14 cellular contexts compared by ENCODE assay signal in genomic region chr1:169163059-169163458, GRCh38. TPM values are rescaled to one million over a fixed set of nuclear protein-coding genes. Genes with fewer than 3 reads are reported as not detected.
DNase-seq lines count a peak whose midpoint lies in the region; ATAC-seq and TF ChIP-seq lines count a peak whose summit lies in the region.
"Had no signal": no experiment of that assay in that cellular context is flagged by ENCODE, and none has a peak within 500 bp of the region (broad histone marks: within the 10 kb centered on the region; RNA-seq: fewer than 3 reads in every experiment).

No MANE protein-coding gene starts in this region.

- no peak overlapping the region for H3K27ac Mint-ChIP-seq in activated naive CD4-positive, alpha-beta T cell treated with anti-CD3 and anti-CD28 coated beads for 36 hours
- H3K27ac Mint-ChIP-seq in activated naive CD4-positive, alpha-beta T cell treated with anti-CD3 and anti-CD28 coated beads, Interleukin-2, amount 10 ng/mL, durations not matched to agents 7 days and 5 days, result no peak overlapping the region
- no peak overlapping the region for H3K27ac Mint-ChIP-seq in T-helper 2 cell treated with Interferon-gamma antibody and Interleukin-4, amounts not matched to agents 5 μg/mL and 100 μg/mL, for 36 hours
- H3K27ac Mint-ChIP-seq: stimulated activated memory B cell treated with anti-CD40 and anti-IgM and Interleukin-4, amounts not matched to agents 10 μg/mL and 1 μg/mL and 100 μg/mL, for 72 hours had no signal

- peaks cover 5% of the 10 kb centered on the region for H3K4me1 Mint-ChIP-seq in activated naive CD4-positive, alpha-beta T cell treated with anti-CD3 and anti-CD28 coated beads for 36 hours (ENCODE audit: low read depth)
- H3K4me1 Mint-ChIP-seq in activated naive CD4-positive, alpha-beta T cell treated with anti-CD3 and anti-CD28 coated beads, Interleukin-2, amount 10 ng/mL, durations not matched to agents 7 days and 5 days, result no peaks in the 10 kb centered on the region
- peaks cover 6% of the 10 kb centered on the region for H3K4me1 Mint-ChIP-seq in T-helper 2 cell treated with Interferon-gamma antibody and Interleukin-4, amounts not matched to agents 5 μg/mL and 100 μg/mL, for 36 hours (ENCODE audit: low read depth)
- H3K4me1 Mint-ChIP-seq: stimulated activated memory B cell treated with anti-CD40 and anti-IgM and Interleukin-4, amounts not matched to agents 10 μg/mL and 1 μg/mL and 100 μg/mL, for 72 hours had no signal

- no peaks in the 10 kb centered on the region for H3K27me3 ChIP-seq in WERI-Rb-1 (ENCODE audit: insufficient read depth, low read depth, severe bottlenecking)
- H3K27me3 ChIP-seq: spleen had no signal

- H3K9me3 Mint-ChIP-seq in activated naive CD4-positive, alpha-beta T cell treated with anti-CD3 and anti-CD28 coated beads for 36 hours, result no peaks in the 10 kb centered on the region
- H3K9me3 Mint-ChIP-seq in activated naive CD4-positive, alpha-beta T cell treated with anti-CD3 and anti-CD28 coated beads, Interleukin-2, amount 10 ng/mL, durations not matched to agents 7 days and 5 days, result no peaks in the 10 kb centered on the region
- H3K9me3 Mint-ChIP-seq in T-helper 2 cell treated with Interferon-gamma antibody and Interleukin-4, amounts not matched to agents 5 μg/mL and 100 μg/mL, for 36 hours, result no peaks in the 10 kb centered on the region
- H3K9me3 Mint-ChIP-seq: stimulated activated memory B cell treated with anti-CD40 and anti-IgM and Interleukin-4, amounts not matched to agents 10 μg/mL and 1 μg/mL and 100 μg/mL, for 72 hours had no signal

- intact Hi-C loops in activated naive CD4-positive, alpha-beta T cell treated with anti-CD3 and anti-CD28 coated beads for 36 hours (cut with micrococcal nuclease), result no loop called here
- intact Hi-C loops in sciatic nerve (cut with DNase I), result no loop called here

- TF ChIP-seq CTCF in WERI-Rb-1 (IDR thresholded peaks at IDR 0.05; ENCODE audit: low read depth, low read length), result no peak

- H3K4me3 Mint-ChIP-seq in activated naive CD4-positive, alpha-beta T cell treated with anti-CD3 and anti-CD28 coated beads for 36 hours, result no peak overlapping the region
- H3K4me3 Mint-ChIP-seq in activated naive CD4-positive, alpha-beta T cell treated with anti-CD3 and anti-CD28 coated beads, Interleukin-2, amount 10 ng/mL, durations not matched to agents 7 days and 5 days, result no peak overlapping the region
- no peak overlapping the region for H3K4me3 Mint-ChIP-seq in T-helper 2 cell treated with Interferon-gamma antibody and Interleukin-4, amounts not matched to agents 5 μg/mL and 100 μg/mL, for 36 hours
- H3K4me3 Mint-ChIP-seq: stimulated activated memory B cell treated with anti-CD40 and anti-IgM and Interleukin-4, amounts not matched to agents 10 μg/mL and 1 μg/mL and 100 μg/mL, for 72 hours had no signal

- ATAC-seq in HG02642 (IDR thresholded peaks at IDR 0.05; ENCODE audit: poor library complexity, unreplicated experiment), result peak; percentile 47
- no peak for ATAC-seq in sciatic nerve
- ATAC-seq: stimulated activated memory B cell treated with anti-CD40 and anti-IgM and Interleukin-4, amounts not matched to agents 10 μg/mL and 1 μg/mL and 100 μg/mL, for 72 hours had no signal

- H3K9me3 ChIP-seq in WERI-Rb-1 (ENCODE audit: severe bottlenecking), result no peaks in the 10 kb centered on the region
- H3K9me3 ChIP-seq: spleen had no signal

- no peaks in the 10 kb centered on the region for H3K27me3 Mint-ChIP-seq in activated naive CD4-positive, alpha-beta T cell treated with anti-CD3 and anti-CD28 coated beads for 36 hours (ENCODE audit: low read depth)
- H3K27me3 Mint-ChIP-seq in activated naive CD4-positive, alpha-beta T cell treated with anti-CD3 and anti-CD28 coated beads, Interleukin-2, amount 10 ng/mL, durations not matched to agents 7 days and 5 days, result no peaks in the 10 kb centered on the region
- H3K27me3 Mint-ChIP-seq in T-helper 2 cell treated with Interferon-gamma antibody and Interleukin-4, amounts not matched to agents 5 μg/mL and 100 μg/mL, for 36 hours (ENCODE audit: low read depth), result no peaks in the 10 kb centered on the region
- H3K27me3 Mint-ChIP-seq: stimulated activated memory B cell treated with anti-CD40 and anti-IgM and Interleukin-4, amounts not matched to agents 10 μg/mL and 1 μg/mL and 100 μg/mL, for 72 hours had no signal

- H3K4me3 ChIP-seq in WERI-Rb-1 (ENCODE audit: low read depth, low read length), result no peak overlapping the region
- H3K4me3 ChIP-seq: spleen had no signal

- H3K36me3 ChIP-seq in WERI-Rb-1, result no peaks in the 10 kb centered on the region

- peak; percentile 11 for DNase-seq in activated naive CD4-positive, alpha-beta T cell treated with anti-CD3 and anti-CD28 coated beads for 36 hours
- DNase-seq in activated naive CD4-positive, alpha-beta T cell treated with anti-CD3 and anti-CD28 coated beads, Interleukin-2, amount 10 ng/mL, durations not matched to agents 7 days and 5 days, result no peak
- peak; percentile 39 for DNase-seq in T-helper 2 cell treated with Interferon-gamma antibody and Interleukin-4, amounts not matched to agents 5 μg/mL and 100 μg/mL, for 36 hours (ENCODE audit: low spot score)
- DNase-seq in putamen (ENCODE audit: low spot score) (peak; percentile 87), WERI-Rb-1 (no peak), HuH-7 (ENCODE audit: low spot score) (no peak), sciatic nerve (ENCODE audit: low spot score) (no peak)
- DNase-seq: AML-193, amniotic stem cell, NCI-H345, spleen had no signal

- CTCF ChIA-PET in activated naive CD4-positive, alpha-beta T cell treated with anti-CD3 and anti-CD28 coated beads for 36 hours (lab: Charles Lee), result no interaction called here
- CTCF ChIA-PET in activated naive CD4-positive, alpha-beta T cell treated with anti-CD3 and anti-CD28 coated beads, Interleukin-2, amount 10 ng/mL, durations not matched to agents 7 days and 5 days (lab: Charles Lee), result no interaction called here

- H3K36me3 Mint-ChIP-seq in activated naive CD4-positive, alpha-beta T cell treated with anti-CD3 and anti-CD28 coated beads for 36 hours (ENCODE audit: low read depth), result no peaks in the 10 kb centered on the region
- no peaks in the 10 kb centered on the region for H3K36me3 Mint-ChIP-seq in activated naive CD4-positive, alpha-beta T cell treated with anti-CD3 and anti-CD28 coated beads, Interleukin-2, amount 10 ng/mL, durations not matched to agents 7 days and 5 days
- no peaks in the 10 kb centered on the region for H3K36me3 Mint-ChIP-seq in T-helper 2 cell treated with Interferon-gamma antibody and Interleukin-4, amounts not matched to agents 5 μg/mL and 100 μg/mL, for 36 hours (ENCODE audit: low read depth)
- H3K36me3 Mint-ChIP-seq: stimulated activated memory B cell treated with anti-CD40 and anti-IgM and Interleukin-4, amounts not matched to agents 10 μg/mL and 1 μg/mL and 100 μg/mL, for 72 hours had no signal

- no peak overlapping the region for H3K27ac ChIP-seq in WERI-Rb-1
- H3K27ac ChIP-seq: KMS-11, spleen had no signal

RNA-seq across cellular contexts. Expression of gene ATP1B1, which starts 56.6 kb away (rescaled TPM):
- 1 to 10 TPM; 5.6 to 6.2 TPM for total RNA-seq in activated naive CD4-positive, alpha-beta T cell treated with anti-CD3 and anti-CD28 coated beads for 36 hours
- 10.1 TPM for total RNA-seq in sciatic nerve

Comparison
In these comparisons a context has a peak if more than half of its experiments do, and no peak if none do; other contexts are left out.
1. DNase-seq: peak in activated naive CD4-positive, alpha-beta T cell treated with anti-CD3 and anti-CD28 coated beads for 36 hours (single experiment), T-helper 2 cell treated with Interferon-gamma antibody and Interleukin-4, amounts not matched to agents 5 μg/mL and 100 μg/mL, for 36 hours (single experiment) and putamen (single experiment); none in activated naive CD4-positive, alpha-beta T cell treated with anti-CD3 and anti-CD28 coated beads, Interleukin-2, amount 10 ng/mL, durations not matched to agents 7 days and 5 days (single experiment), WERI-Rb-1 (single experiment), HuH-7 (single experiment) and sciatic nerve (single experiment).